ENCODE assay signal across 8 cellular contexts in genomic region chr3:136194409-136195257, GRCh38. TPM values are rescaled to one million over a fixed set of nuclear protein-coding genes. Genes with fewer than 3 reads are reported as not detected.
A peak's percentile ranks its signal among the peaks of the same experiment; 100 is the strongest.
DNase-seq lines count a peak whose midpoint lies in the region; ATAC-seq and TF ChIP-seq lines count a peak whose summit lies in the region.

No MANE protein-coding gene starts in this region.

- peak overlapping the region; percentile 99 for H3K27ac Mint-ChIP-seq in central memory CD8-positive, alpha-beta T cell (ENCODE audit: low read depth)

- H3K27me3 ChIP-seq in right lobe of liver, result no peaks in the 10 kb centered on the region

- ATAC-seq in central memory CD8-positive, alpha-beta T cell (replicated peaks; ENCODE audit: extremely low read depth, poor library complexity, severe bottlenecking), result peak; percentile 33
- no peak for ATAC-seq in right lobe of liver
- ATAC-seq in GM18519 (IDR thresholded peaks at IDR 0.05; ENCODE audit: low FRiP score, unreplicated experiment), result no peak
- ATAC-seq in HG02759 (IDR thresholded peaks at IDR 0.05; ENCODE audit: unreplicated experiment), result no peak

- peak overlapping the region; percentile 95 for H3K4me3 Mint-ChIP-seq in central memory CD8-positive, alpha-beta T cell

- no peaks in the 10 kb centered on the region for H3K9me3 ChIP-seq in right lobe of liver

- no peaks in the 10 kb centered on the region for H3K9me3 Mint-ChIP-seq in central memory CD8-positive, alpha-beta T cell

- no peak for TF ChIP-seq RAD21 in Ishikawa (IDR thresholded peaks at IDR 0.05; ENCODE audit: low read depth)

- peaks cover 72% of the 10 kb centered on the region for H3K4me1 Mint-ChIP-seq in central memory CD8-positive, alpha-beta T cell

- no peak for TF ChIP-seq POLR2A in right lobe of liver (IDR thresholded peaks at IDR 0.05)

- H3K4me3 ChIP-seq in right lobe of liver, result peak overlapping the region; percentile 81 to 96 (median 82)

- intact Hi-C loops in right lobe of liver (cut with DNase I), result loop anchor here in 1 of 2 donors (10.0 kb wide), 1 partner anchor 50 kb away; no protein-coding TSS in a partner anchor

- TF ChIP-seq EP300 in Ishikawa (IDR thresholded peaks at IDR 0.05; ENCODE audit: borderline replicate concordance), result no peak

- no peak for TF ChIP-seq CTCF in right lobe of liver (IDR thresholded peaks at IDR 0.05)

- H3K4me1 ChIP-seq in right lobe of liver, result peaks cover 0 to 37% (median 17%) of the 10 kb centered on the region in 4 donors

- H3K27me3 Mint-ChIP-seq in central memory CD8-positive, alpha-beta T cell, result no peaks in the 10 kb centered on the region

- DNase-seq in AML-193 (lab: John Stamatoyannopoulos, UW) (peak; percentile 25 to 43), right lobe of liver (peak; percentile 48 to 61 (median 54))
- DNase-seq in activated CD4-positive, CD25-positive, alpha-beta regulatory T cell treated with anti-CD3 and anti-CD28 coated beads, Interleukin-2, amount 50 U/mL, for 16 hours (ENCODE audit: low read depth, low spot score), result peak; percentile 40
- peak; percentile 56 to 78 for DNase-seq in central memory CD8-positive, alpha-beta T cell (ENCODE audit: low spot score in 2 of 2)
- DNase-seq in stimulated activated CD8-positive, alpha-beta memory T cell treated with anti-CD3 and anti-CD28 coated beads, Interleukin-12 subunit alpha, Interleukin-12 subunit beta, amount 100 ng/mL, for 24 hours (ENCODE audit: extremely low read depth), result peak; percentile 52

- H3K36me3 Mint-ChIP-seq in central memory CD8-positive, alpha-beta T cell (ENCODE audit: insufficient read depth), result peaks cover 54% of the 10 kb centered on the region

- H3K36me3 ChIP-seq in right lobe of liver, result no peaks in the 10 kb centered on the region

- peak overlapping the region; percentile 99 to 100 (median 99) for H3K27ac ChIP-seq in right lobe of liver

- WGBS in right lobe of liver (ENCODE audit: insufficient coverage, low coverage, low lambda C conversion rate, missing lambda C conversion rate), result under 1% methylated on average over 38 of the region's 47 CpGs

TF ChIP-seq in Ishikawa, 13 proteins besides CTCF, POLR2A, EP300 and RAD21:
- TF ChIP-seq TAF1 (IDR thresholded peaks at IDR 0.05; ENCODE audit: low read depth) (no peak), TCF12 (IDR thresholded peaks at IDR 0.05; ENCODE audit: low read depth) (peak; percentile 16; the same call in 1 of the 2 replicates), NFIC (IDR thresholded peaks at IDR 0.05) (no peak), USF1 (IDR thresholded peaks at IDR 0.05) (no peak), MAX (IDR thresholded peaks at IDR 0.05) (no peak)

RNA-seq across cellular contexts. Expression of gene MSL2, which starts 1.5 kb away (rescaled TPM):
- 10 to 100 TPM in 5 of 6 experiments, 1 to 10 TPM in 1; 9.1 to 18.4 (median 13.1) TPM for total RNA-seq in right lobe of liver

RNA-seq across cellular contexts. Expression of gene PCCB, which starts 55.5 kb away (rescaled TPM):
- total RNA-seq in right lobe of liver, result 100 to 1,000 TPM in 2 of 6 experiments, 10 to 100 TPM in 4; 85.4 to 146 (median 94.4) TPM
